ENCODE assay signal across 21 cellular contexts in genomic region chr17:16873654-16874035, GRCh38.
"Had no signal": no experiment of that assay in that cellular context is flagged by ENCODE, and none has a peak within 500 bp of the region (broad histone marks: within the 10 kb centered on the region; RNA-seq: fewer than 3 reads in every experiment).

No MANE protein-coding gene starts in this region.

- H3K27ac Mint-ChIP-seq: activated naive CD4-positive, alpha-beta T cell treated with anti-CD3 and anti-CD28 coated beads, Interleukin-2, amount 10 ng/mL, durations not matched to agents 7 days and 5 days; activated naive CD8-positive, alpha-beta T cell treated with anti-CD3 and anti-CD28 coated beads, Interleukin-2, amount 10 ng/mL, durations not matched to agents 7 days and 5 days; brain; effector memory CD8-positive, alpha-beta T cell; mesothelial cell of epicardium; neural progenitor cell; progenitor cell of endocrine pancreas; stimulated activated memory B cell treated with anti-CD40 and anti-IgM and Interleukin-4, amounts not matched to agents 10 μg/mL and 1 μg/mL and 100 μg/mL, for 72 hours; stimulated activated naive CD8-positive, alpha-beta T cell treated with anti-CD3 and anti-CD28 coated beads, Interleukin-15, amount 100 ng/mL, for 72 hours; T-helper 2 cell treated with Interferon-gamma antibody and Interleukin-4, amounts not matched to agents 5 μg/mL and 100 μg/mL, for 36 hours had no signal

- H3K4me1 Mint-ChIP-seq: activated naive CD4-positive, alpha-beta T cell treated with anti-CD3 and anti-CD28 coated beads, Interleukin-2, amount 10 ng/mL, durations not matched to agents 7 days and 5 days; activated naive CD8-positive, alpha-beta T cell treated with anti-CD3 and anti-CD28 coated beads, Interleukin-2, amount 10 ng/mL, durations not matched to agents 7 days and 5 days; brain; mesothelial cell of epicardium; neural progenitor cell; stimulated activated memory B cell treated with anti-CD40 and anti-IgM and Interleukin-4, amounts not matched to agents 10 μg/mL and 1 μg/mL and 100 μg/mL, for 72 hours; stimulated activated naive CD8-positive, alpha-beta T cell treated with anti-CD3 and anti-CD28 coated beads, Interleukin-15, amount 100 ng/mL, for 72 hours had no signal

- H3K4me3 ChIP-seq: ascending aorta, cardiac muscle cell, heart left ventricle, neural progenitor cell, skin epidermis, upper lobe of left lung had no signal

- H3K4me1 ChIP-seq: ascending aorta, heart left ventricle, neural progenitor cell, upper lobe of left lung had no signal

- H3K4me3 Mint-ChIP-seq: activated naive CD4-positive, alpha-beta T cell treated with anti-CD3 and anti-CD28 coated beads, Interleukin-2, amount 10 ng/mL, durations not matched to agents 7 days and 5 days; activated naive CD8-positive, alpha-beta T cell treated with anti-CD3 and anti-CD28 coated beads, Interleukin-2, amount 10 ng/mL, durations not matched to agents 7 days and 5 days; brain; effector memory CD8-positive, alpha-beta T cell; mesothelial cell of epicardium; naive thymus-derived CD4-positive, alpha-beta T cell; neural progenitor cell; stimulated activated memory B cell treated with anti-CD40 and anti-IgM and Interleukin-4, amounts not matched to agents 10 μg/mL and 1 μg/mL and 100 μg/mL, for 72 hours; stimulated activated naive CD8-positive, alpha-beta T cell treated with anti-CD3 and anti-CD28 coated beads, Interleukin-15, amount 100 ng/mL, for 72 hours; T-helper 2 cell treated with Interferon-gamma antibody and Interleukin-4, amounts not matched to agents 5 μg/mL and 100 μg/mL, for 36 hours had no signal

- H3K9ac ChIP-seq: neural progenitor cell had no signal

- H3K9me3 Mint-ChIP-seq: activated naive CD4-positive, alpha-beta T cell treated with anti-CD3 and anti-CD28 coated beads, Interleukin-2, amount 10 ng/mL, durations not matched to agents 7 days and 5 days; stimulated activated memory B cell treated with anti-CD40 and anti-IgM and Interleukin-4, amounts not matched to agents 10 μg/mL and 1 μg/mL and 100 μg/mL, for 72 hours; T-helper 2 cell treated with Interferon-gamma antibody and Interleukin-4, amounts not matched to agents 5 μg/mL and 100 μg/mL, for 36 hours had no signal

- H2AFZ ChIP-seq: neural progenitor cell had no signal

- H3K27me3 ChIP-seq: ascending aorta, cardiac muscle cell, heart left ventricle, neural progenitor cell, upper lobe of left lung had no signal

- H3K36me3 ChIP-seq: ascending aorta, cardiac muscle cell, heart left ventricle, neural progenitor cell, upper lobe of left lung had no signal

- H3K27ac ChIP-seq: ascending aorta, cardiac muscle cell, heart left ventricle, neural progenitor cell, skin epidermis, upper lobe of left lung had no signal

- H3K4me2 ChIP-seq: neural progenitor cell had no signal

- H3K36me3 Mint-ChIP-seq: activated naive CD4-positive, alpha-beta T cell treated with anti-CD3 and anti-CD28 coated beads, Interleukin-2, amount 10 ng/mL, durations not matched to agents 7 days and 5 days; activated naive CD8-positive, alpha-beta T cell treated with anti-CD3 and anti-CD28 coated beads, Interleukin-2, amount 10 ng/mL, durations not matched to agents 7 days and 5 days; brain; mesothelial cell of epicardium; neural progenitor cell; stimulated activated memory B cell treated with anti-CD40 and anti-IgM and Interleukin-4, amounts not matched to agents 10 μg/mL and 1 μg/mL and 100 μg/mL, for 72 hours had no signal

- DNase-seq: activated CD4-positive, alpha-beta T cell treated with anti-CD3 and anti-CD28 coated beads, Interleukin-2, amount 50 U/mL, for 4 hours; activated CD4-positive, CD25-positive, alpha-beta regulatory T cell; activated effector memory CD4-positive, alpha-beta T cell treated with Interleukin-2 at 50 U/mL for 16 hours; cortex of kidney; heart left ventricle; kidney glomerular epithelial cell had no signal

- H3K9me3 ChIP-seq: ascending aorta had no signal

- H3K27me3 Mint-ChIP-seq: activated naive CD8-positive, alpha-beta T cell treated with anti-CD3 and anti-CD28 coated beads, Interleukin-2, amount 10 ng/mL, durations not matched to agents 7 days and 5 days had no signal
